ENCODE assay signal across 25 cellular contexts in genomic region chr12:44775916-44776315, GRCh38.
"Had no signal": no experiment of that assay in that cellular context is flagged by ENCODE, and none has a peak within 500 bp of the region (broad histone marks: within the 10 kb centered on the region; RNA-seq: fewer than 3 reads in every experiment).

No MANE protein-coding gene starts in this region.

- H3K4me1 ChIP-seq: gastrocnemius medialis, lower lobe of right lung, parathyroid adenoma, right atrium auricular region, testis, tibial artery, upper lobe of left lung had no signal

- H3K4me1 Mint-ChIP-seq: nephron progenitor cell; stimulated activated effector memory CD8-positive, alpha-beta T cell treated with anti-CD3 and anti-CD28 coated beads, Interleukin-12 subunit alpha, Interleukin-12 subunit beta, amount 100 ng/mL, for 72 hours had no signal

- H3K4me3 ChIP-seq: coronary artery, gastrocnemius medialis, lower lobe of right lung, right atrium auricular region, smooth muscle cell, testis, tibial artery, upper lobe of left lung had no signal

- DNase-seq: dermis blood vessel endothelial cell; foreskin fibroblast; gastrocnemius medialis; head of caudate nucleus; left ventricle myocardium superior; lower lobe of right lung; naive thymus-derived CD8-positive, alpha-beta T cell; nephron progenitor cell; stimulated activated CD4-positive, alpha-beta T cell treated with anti-CD3 and anti-CD28 coated beads, Interleukin-12 subunit alpha, Interleukin-12 subunit beta, amount 100 ng/mL, for 4 hours; stimulated activated CD4-positive, alpha-beta T cell treated with anti-CD3 and anti-CD28 coated beads, Interleukin-1b, Interleukin-23, amount 100 ng/mL, for 48 hours; stimulated activated CD4-positive, alpha-beta T cell treated with anti-CD3 and anti-CD28 coated beads, Interleukin-4, amount 100 ng/mL, for 24 hours; stimulated activated naive CD4-positive, alpha-beta T cell treated with Interleukin-2 at 50 U/mL for 16 hours; substantia nigra; testis; tibial artery; upper lobe of left lung had no signal

- H3K27me3 ChIP-seq: gastrocnemius medialis, right atrium auricular region, testis, tibial artery, upper lobe of left lung had no signal

- H3K9me3 Mint-ChIP-seq: stimulated activated effector memory CD8-positive, alpha-beta T cell treated with anti-CD3 and anti-CD28 coated beads, Interleukin-12 subunit alpha, Interleukin-12 subunit beta, amount 100 ng/mL, for 72 hours had no signal

- H3K27ac ChIP-seq: coronary artery, epithelial cell of prostate, gastrocnemius medialis, lower lobe of right lung, parathyroid adenoma, right atrium auricular region, testis, tibial artery, upper lobe of left lung had no signal

- H3K36me3 ChIP-seq: gastrocnemius medialis, lower lobe of right lung, right atrium auricular region, tibial artery, upper lobe of left lung had no signal

- H3K9me3 ChIP-seq: gastrocnemius medialis, lower lobe of right lung, right atrium auricular region, testis, tibial artery, upper lobe of left lung had no signal

- H3K27me3 Mint-ChIP-seq: naive thymus-derived CD8-positive, alpha-beta T cell; progenitor cell of endocrine pancreas had no signal

- ATAC-seq: esophagus mucosa; gastrocnemius medialis; left ventricle myocardium superior; lower lobe of right lung; naive thymus-derived CD8-positive, alpha-beta T cell; sciatic nerve; stimulated activated effector memory CD8-positive, alpha-beta T cell treated with anti-CD3 and anti-CD28 coated beads, Interleukin-12 subunit alpha, Interleukin-12 subunit beta, amount 100 ng/mL, for 72 hours had no signal

- H3K27ac Mint-ChIP-seq: nephron progenitor cell; progenitor cell of endocrine pancreas; stimulated activated effector memory CD8-positive, alpha-beta T cell treated with anti-CD3 and anti-CD28 coated beads, Interleukin-12 subunit alpha, Interleukin-12 subunit beta, amount 100 ng/mL, for 72 hours had no signal

- H3K4me3 Mint-ChIP-seq: naive thymus-derived CD8-positive, alpha-beta T cell; nephron progenitor cell; stimulated activated effector memory CD8-positive, alpha-beta T cell treated with anti-CD3 and anti-CD28 coated beads, Interleukin-12 subunit alpha, Interleukin-12 subunit beta, amount 100 ng/mL, for 72 hours had no signal
